In the genomic region with DNA sequence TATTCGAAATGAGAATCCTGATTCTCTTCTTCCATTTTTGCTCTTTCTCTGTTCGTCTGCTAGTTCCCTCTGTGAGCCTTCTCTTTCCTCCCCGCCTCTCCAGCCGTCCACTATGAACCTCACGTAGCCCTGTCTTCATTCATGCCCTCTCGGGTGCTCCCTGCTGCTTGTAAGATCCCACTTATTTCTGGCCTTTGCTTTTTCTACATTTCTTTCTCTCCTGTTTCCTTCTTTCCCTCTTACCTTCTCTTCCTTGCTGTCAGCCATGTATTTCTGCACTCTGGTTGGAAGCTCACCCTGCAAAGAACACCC, we compare ENCODE assay signal across 11 cellular contexts.
DNase-seq lines count a peak whose midpoint lies in the region; ATAC-seq and TF ChIP-seq lines count a peak whose summit lies in the region.
"Had no signal": no experiment of that assay in that cellular context is flagged by ENCODE, and none has a peak within 500 bp of the region (broad histone marks: within the 10 kb centered on the region; RNA-seq: fewer than 3 reads in every experiment).

No MANE protein-coding gene starts in this region.

- H3K79me2 ChIP-seq in parathyroid adenoma = no peaks in the 10 kb centered on the region

- DNase-seq in AG04449 (ENCODE audit: low read depth, low spot score) (no peak), foreskin keratinocyte (no peak), G401 (ENCODE audit: low spot score) (no peak), NCI-H2227 treated with DMSO at 0.1 percent for 48 hours (lab: John Stamatoyannopoulos, UW) (no peak), DMS114 treated with DMSO at 0.1 percent for 48 hours (lab: John Stamatoyannopoulos, UW; ENCODE audit: unreplicated experiment) (no peak), H7 (no peak)
- DNase-seq: hippocampal formation; NCI-H2171; stimulated activated naive CD4-positive, alpha-beta T cell treated with Interleukin-2 at 50 U/mL for 16 hours had no signal

- CTCF ChIA-PET in AG04449 (lab: Yijun Ruan, JAX) = interaction anchor here (1.0 to 1.3 kb wide), 2 partner anchors 10 to 89 kb away, joined by 4 to 7 read pairs; no protein-coding TSS in a partner anchor

- no peak for ATAC-seq in foreskin keratinocyte

- no peak overlapping the region for H2AFZ ChIP-seq in parathyroid adenoma

- peak overlapping the region; percentile 88 for H3K27ac ChIP-seq in foreskin keratinocyte
- peak overlapping the region; percentile 66 for H3K27ac ChIP-seq in parathyroid adenoma

- H3K9me3 ChIP-seq in parathyroid adenoma (ENCODE audit: control insufficient read depth, low read length) = no peaks in the 10 kb centered on the region

- peak overlapping the region; percentile 41 for H3K4me2 ChIP-seq in parathyroid adenoma (ENCODE audit: low read length)

- H3K36me3 ChIP-seq in parathyroid adenoma (ENCODE audit: control insufficient read depth, insufficient read depth, low read length) = no peaks in the 10 kb centered on the region
- no peaks in the 10 kb centered on the region for H3K36me3 ChIP-seq in H7 (replicated peaks; ENCODE audit: control insufficient read depth, insufficient read depth, low read length)

- in situ Hi-C loops in G401 (cut with HindIII; ENCODE audit: low sequenced_read_pairs) = no loop called here

- no peak for TF ChIP-seq CTCF in AG04449 (IDR thresholded peaks at IDR 0.05; ENCODE audit: insufficient read depth, low read length, missing control alignments)
- TF ChIP-seq CTCF in WI38 (IDR thresholded peaks at IDR 0.05; ENCODE audit: low read depth, low read length) = no peak
- TF ChIP-seq CTCF in foreskin keratinocyte (conservative IDR thresholded peaks at IDR 0.05) = no peak
- TF ChIP-seq CTCF in parathyroid adenoma (IDR thresholded peaks at IDR 0.05) = no peak

- no peak overlapping the region for H3K9ac ChIP-seq in parathyroid adenoma

- H3K4me1 ChIP-seq in foreskin keratinocyte (peaks cover 39% of the 10 kb centered on the region), parathyroid adenoma (peaks cover 8% of the 10 kb centered on the region)

- H3K4me3 ChIP-seq in AG04449 (ENCODE audit: low read depth, low read length) = peak overlapping the region; percentile 49
- H3K4me3 ChIP-seq in WI38 (ENCODE audit: low read depth, low read length) = peak overlapping the region; percentile 44
- H3K4me3 ChIP-seq in parathyroid adenoma (ENCODE audit: low read depth, low read length) = no peak overlapping the region
- H3K4me3 ChIP-seq in H7 (ENCODE audit: insufficient read depth, low read depth, low read length) = no peak overlapping the region

- POLR2A ChIA-PET in AG04449 (lab: Yijun Ruan, JAX) = interaction anchor here (0.5 to 1.1 kb wide), 8 partner anchors 9 to 87 kb away, joined by 3 to 7 read pairs (median 4); a partner anchor contains a TSS

- H3K27me3 ChIP-seq in foreskin keratinocyte = no peaks in the 10 kb centered on the region
- H3K27me3 ChIP-seq in parathyroid adenoma (ENCODE audit: control insufficient read depth, insufficient read depth, low read length) = no peaks in the 10 kb centered on the region
- H3K27me3 ChIP-seq in H7 (ENCODE audit: control insufficient read depth, insufficient read depth, low read length) = no peaks in the 10 kb centered on the region

Comparison
In these comparisons a context has a peak if more than half of its experiments do, and no peak if none do; other contexts are left out.
1. H3K4me3 ChIP-seq: peak in AG04449 (single experiment) and WI38 (single experiment); none in parathyroid adenoma (single experiment) and H7 (single experiment).